In genomic region chr11:110711776-110712642, GRCh38 we compare ENCODE assay signal across 1 cellular context.
TF ChIP-seq lines count a peak whose summit lies in the region.

TSS of gene ARHGAP20 (minus strand) at chr11:110712437. CDS start at chr11:110712231, 206 bp downstream.

TF ChIP-seq in HEK293, 187 proteins besides CTCF, POLR2A, EP300 and RAD21 (continued from another document):
- TF ChIP-seq TSHZ1 (tag by site-specific recombination; IDR thresholded peaks at IDR 0.05; ENCODE audit: borderline replicate concordance) (no peak), ZNF394 (tag by site-specific recombination; IDR thresholded peaks at IDR 0.05; ENCODE audit: borderline replicate concordance) (peak; percentile 60; the same call in 1 of the 2 replicates), ZBTB6 (tag by site-specific recombination; IDR thresholded peaks at IDR 0.05) (peak; percentile 75; the same call in 1 of the 2 replicates), SP2 (tag by site-specific recombination; IDR thresholded peaks at IDR 0.05) (peak; percentile 48), GLI2 (tag by site-specific recombination; IDR thresholded peaks at IDR 0.05; ENCODE audit: borderline replicate concordance, low read depth) (no peak), PRDM10 (tag by site-specific recombination; IDR thresholded peaks at IDR 0.05) (no peak), ZXDB (tag by site-specific recombination; IDR thresholded peaks at IDR 0.05) (0 out of 2 replicates have a peak, but pooled peaks have one; percentile 42), KLF16 (tag by site-specific recombination; IDR thresholded peaks at IDR 0.05) (no peak), ZNF624 (tag by site-specific recombination; IDR thresholded peaks at IDR 0.05) (no peak), PATZ1 (tag by site-specific recombination; IDR thresholded peaks at IDR 0.05) (0 out of 2 replicates have a peak, but pooled peaks have one; percentile 16), ZNF2 (tag by site-specific recombination; IDR thresholded peaks at IDR 0.05) (0 out of 2 replicates have a peak, but pooled peaks have one; percentile 24), PRDM4 (tag by site-specific recombination; IDR thresholded peaks at IDR 0.05) (no peak; the same call in 1 of the 2 replicates), ZNF660 (tag by site-specific recombination; IDR thresholded peaks at IDR 0.05) (no peak), YY2 (tag by site-specific recombination; IDR thresholded peaks at IDR 0.05) (no peak), ZBTB26 (tag by site-specific recombination; optimal IDR thresholded peaks at IDR 0.05) (peak; percentile 75), SP7 (tag by site-specific recombination; IDR thresholded peaks at IDR 0.05) (0 out of 2 replicates have a peak, but pooled peaks have one; percentile 30), ZBTB8A (tag by site-specific recombination; IDR thresholded peaks at IDR 0.05) (peak; percentile 93), ZNF580 (tag by site-specific recombination; IDR thresholded peaks at IDR 0.05) (no peak), ZNF211 (tag by site-specific recombination; IDR thresholded peaks at IDR 0.05; ENCODE audit: low read depth) (no peak), ZNF148 (tag by site-specific recombination; IDR thresholded peaks at IDR 0.05; ENCODE audit: borderline replicate concordance) (no peak), ZSCAN23 (tag by site-specific recombination; IDR thresholded peaks at IDR 0.05) (no peak), HOXD13 (CRISPR knock-in tag; IDR thresholded peaks at IDR 0.05; ENCODE audit: borderline replicate concordance) (no peak), TRIM28 (IDR thresholded peaks at IDR 0.05; ENCODE audit: borderline replicate concordance, low read length) (no peak), ZIC2 (tag by site-specific recombination; IDR thresholded peaks at IDR 0.05) (peak; percentile 63), ZBTB21 (tag by site-specific recombination; IDR thresholded peaks at IDR 0.05) (no peak), ZNF610 (tag by site-specific recombination; IDR thresholded peaks at IDR 0.05; ENCODE audit: borderline replicate concordance) (no peak), ZFP69B (tag by site-specific recombination; IDR thresholded peaks at IDR 0.05) (no peak), SP3 (tag by site-specific recombination; IDR thresholded peaks at IDR 0.05) (peak; percentile 12; the same call in 1 of the 2 replicates), ZNF341 (tag by site-specific recombination; IDR thresholded peaks at IDR 0.05; ENCODE audit: low read depth) (peak; percentile 31), ZNF513 (tag by site-specific recombination; IDR thresholded peaks at IDR 0.05) (no peak), ZBTB11 (tag by site-specific recombination; conservative IDR thresholded peaks at IDR 0.05; ENCODE audit: low read depth) (no peak), ZBTB20 (tag by site-specific recombination; IDR thresholded peaks at IDR 0.05) (peak; percentile 15; the same call in 1 of the 2 replicates), ZFP41 (tag by site-specific recombination; IDR thresholded peaks at IDR 0.05; ENCODE audit: borderline replicate concordance) (no peak)
